Comparison of ENCODE assay signal across 35 cellular contexts in the genomic region with DNA sequence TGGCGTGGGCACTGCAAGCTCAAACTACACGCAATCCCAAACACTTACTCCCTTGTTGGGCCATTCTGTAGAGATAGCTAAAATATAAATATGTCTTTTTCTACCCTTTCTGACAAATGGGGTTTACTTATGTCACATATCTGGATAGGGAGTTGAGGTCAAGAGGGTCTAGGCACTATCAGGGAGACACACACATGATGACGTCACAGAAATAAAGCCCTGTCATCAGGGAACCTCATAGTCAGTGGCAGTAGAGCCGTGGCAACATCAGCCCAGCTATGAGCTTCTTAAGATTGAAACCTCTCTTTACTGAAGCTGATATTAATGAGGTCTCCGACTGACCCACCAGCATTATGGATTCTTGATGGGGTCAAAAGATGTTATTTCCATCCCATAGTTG.
"Had no signal": no experiment of that assay in that cellular context is flagged by ENCODE, and none has a peak within 500 bp of the region (broad histone marks: within the 10 kb centered on the region; RNA-seq: fewer than 3 reads in every experiment).

No MANE protein-coding gene starts in this region.

- H3K4me3 Mint-ChIP-seq: activated B cell treated with CpG ODN at 0.5 μM for 24 hours; activated CD4-positive, alpha-beta memory T cell treated with anti-CD3 and anti-CD28 coated beads for 36 hours; activated CD4-positive, alpha-beta T cell treated with anti-CD3 and anti-CD28 coated beads, Interleukin-2, amount 10 ng/mL, durations not matched to agents 24 days and 14 days; activated CD8-positive, alpha-beta T cell treated with anti-CD3 and anti-CD28 coated beads for 36 hours; activated naive CD4-positive, alpha-beta T cell treated with anti-CD3 and anti-CD28 coated beads for 36 hours; activated naive CD8-positive, alpha-beta T cell treated with anti-CD3 and anti-CD28 coated beads for 36 hours; activated T-cell treated with anti-CD3 and anti-CD28 coated beads, Interleukin-2, amount 50 U/mL, for 4 hours; activated T-cell treated with anti-CD3 and anti-CD28 coated beads, Interleukin-2, amount 50 U/mL, for 72 hours; activated T-helper 1 cell treated with anti-CD3 and anti-CD28 coated beads, Interleukin-12 subunit alpha, Interleukin-12 subunit beta, Interleukin-2, Interleukin-4 antibody, amounts not matched to agents 30 ng/mL and 10 ng/mL and 1 ng/mL, durations not matched to agents 14 hours and 24 hours and 36 hours; activated T-helper 17 cell treated with anti-CD3 and anti-CD28 coated beads, Interleukin-2, amount 50 U/mL, for 72 hours; T-helper 2 cell treated with Interferon-gamma antibody and Interleukin-4, amounts not matched to agents 5 μg/mL and 100 μg/mL, for 36 hours had no signal

- H3K36me3 ChIP-seq: adrenal gland, brain microvascular endothelial cell, breast epithelium had no signal

- H3K4me1 ChIP-seq: adrenal gland, body of pancreas, breast epithelium had no signal

- H3K4me1 Mint-ChIP-seq: activated B cell treated with CpG ODN at 0.5 μM for 24 hours; activated CD4-positive, alpha-beta T cell treated with anti-CD3 and anti-CD28 coated beads, Interleukin-2, amount 10 ng/mL, durations not matched to agents 24 days and 14 days; activated naive CD8-positive, alpha-beta T cell treated with anti-CD3 and anti-CD28 coated beads for 36 hours; activated T-helper 17 cell treated with anti-CD3 and anti-CD28 coated beads, Interleukin-2, amount 50 U/mL, for 72 hours had no signal

- H3K27ac ChIP-seq: adrenal gland, body of pancreas, brain microvascular endothelial cell, breast epithelium, VCaP had no signal

- H3K9me3 Mint-ChIP-seq: activated B cell treated with CpG ODN at 0.5 μM for 24 hours; activated T-helper 17 cell treated with anti-CD3 and anti-CD28 coated beads, Interleukin-2, amount 50 U/mL, for 72 hours had no signal

- H3K4me3 ChIP-seq: adrenal gland, body of pancreas, breast epithelium had no signal

- ATAC-seq: activated CD8-positive, alpha-beta T cell treated with anti-CD3 and anti-CD28 coated beads for 36 hours; activated naive CD4-positive, alpha-beta T cell treated with anti-CD3 and anti-CD28 coated beads, Interleukin-2, amount 50 U/mL, for 72 hours; activated T-cell treated with anti-CD3 and anti-CD28 coated beads, Interleukin-2, amount 50 U/mL, for 4 hours; activated T-cell treated with anti-CD3 and anti-CD28 coated beads, Interleukin-2, amount 50 U/mL, for 72 hours; activated T-helper 17 cell treated with anti-CD3 and anti-CD28 coated beads, Interleukin-2, amount 50 U/mL, for 72 hours; body of pancreas had no signal

- H3K36me3 Mint-ChIP-seq: activated CD4-positive, alpha-beta memory T cell treated with anti-CD3 and anti-CD28 coated beads for 36 hours; activated naive CD4-positive, alpha-beta T cell treated with anti-CD3 and anti-CD28 coated beads, Interleukin-2, amount 50 U/mL, for 72 hours; activated naive CD8-positive, alpha-beta T cell treated with anti-CD3 and anti-CD28 coated beads for 36 hours had no signal

- DNase-seq: activated B cell treated with CpG ODN at 0.5 μM for 24 hours; activated CD4-positive, alpha-beta memory T cell treated with anti-CD3 and anti-CD28 coated beads for 36 hours; activated CD4-positive, alpha-beta T cell treated with anti-CD3 and anti-CD28 coated beads for 4 hours; activated CD4-positive, alpha-beta T cell treated with anti-CD3 and anti-CD28 coated beads, Interleukin-2, amount 10 ng/mL, durations not matched to agents 24 days and 14 days; activated CD4-positive, alpha-beta T cell treated with anti-CD3 and anti-CD28 coated beads, Interleukin-2, amount 50 U/mL, for 1 hour; activated CD4-positive, alpha-beta T cell treated with anti-CD3 and anti-CD28 coated beads, Interleukin-2, amount 50 U/mL, for 4 hours; activated CD4-positive, CD25-positive, alpha-beta regulatory T cell treated with anti-CD3 and anti-CD28 coated beads, Interleukin-2, amount 50 U/mL, for 72 hours; activated CD8-positive, alpha-beta memory T cell treated with anti-CD3 and anti-CD28 coated beads, Interleukin-2, amount 50 U/mL, for 4 hours; activated CD8-positive, alpha-beta T cell treated with anti-CD3 and anti-CD28 coated beads for 36 hours; activated effector memory CD4-positive, alpha-beta T cell treated with anti-CD3 and anti-CD28 coated beads, Interleukin-2, amount 50 U/mL, for 16 hours; activated gamma-delta T cell treated with Interleukin-2 at 50 U/mL for 16 hours; activated naive CD4-positive, alpha-beta T cell; activated naive CD4-positive, alpha-beta T cell treated with anti-CD3 and anti-CD28 coated beads for 36 hours; activated naive CD4-positive, alpha-beta T cell treated with anti-CD3 and anti-CD28 coated beads, Interleukin-2, amount 50 U/mL, for 16 hours; activated naive CD8-positive, alpha-beta T cell treated with anti-CD3 and anti-CD28 coated beads for 36 hours; activated T-cell treated with anti-CD3 and anti-CD28 coated beads for 4 hours; activated T-cell treated with anti-CD3 and anti-CD28 coated beads, Interleukin-2, amount 50 U/mL, for 1 hour; activated T-cell treated with anti-CD3 and anti-CD28 coated beads, Interleukin-2, amount 50 U/mL, for 4 hours; activated T-cell treated with anti-CD3 and anti-CD28 coated beads, Interleukin-2, amount 50 U/mL, for 72 hours; adrenal gland; amniotic stem cell; aorta; body of pancreas; brain microvascular endothelial cell; central memory CD4-positive, alpha-beta T cell; T-helper 2 cell; T-helper 9 cell had no signal

- FAIRE-seq: astrocyte, TTC549 had no signal

- H3K27me3 ChIP-seq: adrenal gland, body of pancreas, brain microvascular endothelial cell, breast epithelium had no signal

- H3K27ac Mint-ChIP-seq: activated B cell treated with CpG ODN at 0.5 μM for 24 hours; activated CD4-positive, alpha-beta memory T cell treated with anti-CD3 and anti-CD28 coated beads for 36 hours; activated CD4-positive, alpha-beta T cell treated with anti-CD3 and anti-CD28 coated beads, Interleukin-2, amount 10 ng/mL, durations not matched to agents 24 days and 14 days; activated CD8-positive, alpha-beta T cell treated with anti-CD3 and anti-CD28 coated beads for 36 hours; activated naive CD4-positive, alpha-beta T cell treated with anti-CD3 and anti-CD28 coated beads for 36 hours; activated naive CD4-positive, alpha-beta T cell treated with anti-CD3 and anti-CD28 coated beads, Interleukin-2, amount 50 U/mL, for 72 hours; activated naive CD8-positive, alpha-beta T cell treated with anti-CD3 and anti-CD28 coated beads for 36 hours; activated T-cell treated with anti-CD3 and anti-CD28 coated beads, Interleukin-2, amount 50 U/mL, for 72 hours; activated T-helper 1 cell treated with anti-CD3 and anti-CD28 coated beads, Interleukin-12 subunit alpha, Interleukin-12 subunit beta, Interleukin-2, Interleukin-4 antibody, amounts not matched to agents 30 ng/mL and 10 ng/mL and 1 ng/mL, durations not matched to agents 14 hours and 24 hours and 36 hours; activated T-helper 17 cell treated with anti-CD3 and anti-CD28 coated beads, Interleukin-2, amount 50 U/mL, for 72 hours; T-helper 2 cell treated with Interferon-gamma antibody and Interleukin-4, amounts not matched to agents 5 μg/mL and 100 μg/mL, for 36 hours had no signal

- H3K27me3 Mint-ChIP-seq: activated B cell treated with CpG ODN at 0.5 μM for 24 hours; activated CD4-positive, alpha-beta memory T cell treated with anti-CD3 and anti-CD28 coated beads for 36 hours; activated CD4-positive, alpha-beta T cell treated with anti-CD3 and anti-CD28 coated beads, Interleukin-2, amount 10 ng/mL, durations not matched to agents 24 days and 14 days; activated CD8-positive, alpha-beta T cell treated with anti-CD3 and anti-CD28 coated beads for 36 hours; activated naive CD8-positive, alpha-beta T cell treated with anti-CD3 and anti-CD28 coated beads for 36 hours; activated T-helper 17 cell treated with anti-CD3 and anti-CD28 coated beads, Interleukin-2, amount 50 U/mL, for 72 hours had no signal

- H3K9me3 ChIP-seq: adrenal gland, breast epithelium had no signal
